In genomic region chr9:133146746-133147411, GRCh38 we compare ENCODE assay signal across 8 cellular contexts. TPM values are rescaled to one million over a fixed set of nuclear protein-coding genes. Genes with fewer than 3 reads are reported as not detected.
A peak's percentile ranks its signal among the peaks of the same experiment; 100 is the strongest.
DNase-seq lines count a peak whose midpoint lies in the region; ATAC-seq, FAIRE-seq and TF ChIP-seq lines count a peak whose summit lies in the region.

No MANE protein-coding gene starts in this region.

- DNase-seq in HepG2 (ENCODE audit: low spot score): no peak
- DNase-seq in right lobe of liver: no peak
- no peak for DNase-seq in astrocyte (ENCODE audit: low read depth)
- DNase-seq in naive B cell: no peak
- DNase-seq in amygdala (lab: John Stamatoyannopoulos, UW): no peak
- no peak for DNase-seq in LoVo (ENCODE audit: low spot score)
- no peak for DNase-seq in NCI-H524 treated with DMSO at 0.1 percent for 48 hours (lab: John Stamatoyannopoulos, UW)

- intact Hi-C loops in HepG2 (cut with micrococcal nuclease; ENCODE audit: unreplicated experiment) (loop anchor here (5.0 kb wide), 2 partner anchors 105 to 120 kb away; no protein-coding TSS in a partner anchor), right lobe of liver (cut with DNase I) (loop anchor here in 1 of 2 donors (5.0 kb wide), 1 partner anchor 105 kb away; no protein-coding TSS in a partner anchor)

- H3K4me3 ChIP-seq in HepG2 (replicated peaks in 1 of 3; ENCODE audit: insufficient read depth in 1 of 3, low read depth in 2 of 3, low read length in 3 of 3): peak overlapping the region in 1 of 3 experiments; percentile 88; a peak in 1 of 6 replicates
- no peak overlapping the region for H3K4me3 ChIP-seq in right lobe of liver
- no peak overlapping the region for H3K4me3 ChIP-seq in astrocyte (ENCODE audit: insufficient read depth, low read depth, low read length)

- H4K20me1 ChIP-seq in HepG2 (ENCODE audit: insufficient read depth, low read length): peaks cover 10% of the 10 kb centered on the region; the same call in 1 of the 2 replicates
- H4K20me1 ChIP-seq in astrocyte (ENCODE audit: insufficient read depth, low read length): peaks cover 57% of the 10 kb centered on the region

- H3K36me3 Mint-ChIP-seq in astrocyte (ENCODE audit: low read depth, unreplicated experiment) (peaks cover 2% of the 10 kb centered on the region), naive B cell (no peaks in the 10 kb centered on the region)

- in situ Hi-C loops in HepG2 (cut with HindIII; ENCODE audit: extremely low pct_ligation_motif_present, low pct_unique_long_range_greater_than_20kb): loop anchor here (5.0 to 10.0 kb wide), 2 partner anchors 40 to 102 kb away; no protein-coding TSS in a partner anchor

- FAIRE-seq in HepG2 (lab: Jason Lieb, UNC): no peak
- FAIRE-seq in astrocyte (lab: Jason Lieb, UNC): no peak

- TF ChIP-seq POLR2A in HepG2 (IDR thresholded peaks at IDR 0.05; ENCODE audit: insufficient read depth in 1 of 2, low read depth in 2 of 2, low read length in 2 of 2): no peak
- TF ChIP-seq POLR2A in right lobe of liver (IDR thresholded peaks at IDR 0.05): no peak

- TF ChIP-seq EP300 in HepG2 (IDR thresholded peaks at IDR 0.05; ENCODE audit: low read depth in 2 of 2, low read length in 2 of 2) (no peak), HepG2 (CRISPR knock-in tag; IDR thresholded peaks at IDR 0.05; ENCODE audit: borderline replicate concordance) (no peak)

- H3K4me3 Mint-ChIP-seq in astrocyte (ENCODE audit: unreplicated experiment) (peak overlapping the region; percentile 96), naive B cell (peak overlapping the region in 7 of 8 donors; percentile 79 to 93 (median 88))

- ATAC-seq in HepG2 (no peak), right lobe of liver (no peak), naive B cell (ENCODE audit: low read depth in 2 of 2) (no peak), GM21381 (IDR thresholded peaks at IDR 0.05; ENCODE audit: unreplicated experiment) (no peak)

- H3K79me2 ChIP-seq in HepG2 (ENCODE audit: insufficient read depth, low read length): peaks cover 5% of the 10 kb centered on the region
- H3K79me2 ChIP-seq in astrocyte (ENCODE audit: insufficient read depth, low read length): peaks cover 44% of the 10 kb centered on the region

- H3K27ac ChIP-seq in HepG2 (ENCODE audit: extremely low read length, insufficient read depth, low read length) (no peak overlapping the region), right lobe of liver (no peak overlapping the region), astrocyte (ENCODE audit: low read depth, low read length) (no peak overlapping the region)

- CTCF ChIA-PET in HepG2 (lab: Yijun Ruan, JAX; ENCODE audit: low intra/inter-chr PET ratio, low total read pairs): interaction anchor here (5.7 kb wide), 1 partner anchor 43 kb away, joined by 70 read pairs; no protein-coding TSS in a partner anchor

- H3K9ac ChIP-seq in HepG2 (ENCODE audit: insufficient read depth, low read depth, low read length): no peak overlapping the region
- no peak overlapping the region for H3K9ac ChIP-seq in astrocyte (ENCODE audit: low read length)

- H3K9me3 ChIP-seq in HepG2 (ENCODE audit: low read length): no peaks in the 10 kb centered on the region
- H3K9me3 ChIP-seq in right lobe of liver: no peaks in the 10 kb centered on the region
- no peaks in the 10 kb centered on the region for H3K9me3 ChIP-seq in astrocyte (ENCODE audit: insufficient read depth, low read depth, low read length)

- H3K27me3 Mint-ChIP-seq in astrocyte (ENCODE audit: low read depth, unreplicated experiment) (no peaks in the 10 kb centered on the region), naive B cell (no peaks in the 10 kb centered on the region)

- H2AFZ ChIP-seq in HepG2 (ENCODE audit: low read length): no peak overlapping the region
- no peak overlapping the region for H2AFZ ChIP-seq in astrocyte (ENCODE audit: low read depth, low read length)

- WGBS in HepG2 (ENCODE audit: low lambda C conversion rate): 69% methylated on average over 7 of the region's 7 CpGs
- 59% methylated on average over 5 of the region's 7 CpGs for WGBS in right lobe of liver (ENCODE audit: insufficient coverage, low coverage, low lambda C conversion rate, missing lambda C conversion rate)

- peaks cover 21% of the 10 kb centered on the region for H3K4me1 Mint-ChIP-seq in astrocyte (ENCODE audit: low read depth, unreplicated experiment)
- H3K4me1 Mint-ChIP-seq in naive B cell: peaks cover 42 to 57% (median 48%) of the 10 kb centered on the region in 3 donors

- no peaks in the 10 kb centered on the region for H3K9me3 Mint-ChIP-seq in astrocyte (ENCODE audit: unreplicated experiment)
- H3K9me3 Mint-ChIP-seq in naive B cell: no peaks in the 10 kb centered on the region

- H3K27ac Mint-ChIP-seq in astrocyte (ENCODE audit: unreplicated experiment): no peak overlapping the region
- peak overlapping the region; percentile 94 to 98 (median 98) for H3K27ac Mint-ChIP-seq in naive B cell

- H3K4me2 ChIP-seq in HepG2 (ENCODE audit: low read depth, low read length) (peak overlapping the region; percentile 100; the same call in 1 of the 2 replicates), astrocyte (ENCODE audit: low read length) (peak overlapping the region; percentile 98)

- BruUV-seq in HepG2 (replicated peaks; lab: Mats Ljungman, UMichigan): no TSS peak

- H3K27me3 ChIP-seq in HepG2 (ENCODE audit: control insufficient read depth in 1 of 2, insufficient read depth in 2 of 2, low read length in 2 of 2): no peaks in the 10 kb centered on the region; a peak in 1 of 5 replicates
- H3K27me3 ChIP-seq in right lobe of liver: no peaks in the 10 kb centered on the region
- H3K27me3 ChIP-seq in astrocyte (ENCODE audit: insufficient read depth, low read length): no peaks in the 10 kb centered on the region

- TF ChIP-seq CTCF in HepG2 (CRISPR knock-in tag; IDR thresholded peaks at IDR 0.05) (no peak), right lobe of liver (IDR thresholded peaks at IDR 0.05) (no peak), astrocyte (IDR thresholded peaks at IDR 0.05; ENCODE audit: insufficient read depth, low read depth, low read length) (no peak)

- POLR2A ChIA-PET in HepG2 (lab: Yijun Ruan, JAX): no interaction called here

- H3K36me3 ChIP-seq in HepG2 (replicated peaks in 1 of 2; ENCODE audit: control insufficient read depth in 1 of 2, insufficient read depth in 2 of 2, low read length in 2 of 2) (no peaks in the 10 kb centered on the region), right lobe of liver (no peaks in the 10 kb centered on the region), astrocyte (ENCODE audit: insufficient read depth, low read length) (no peaks in the 10 kb centered on the region)

- TF ChIP-seq RAD21 in HepG2 (CRISPR knock-in tag; IDR thresholded peaks at IDR 0.05): no peak

- H3K4me1 ChIP-seq in HepG2 (ENCODE audit: insufficient read depth, low read length) (peaks cover 59% of the 10 kb centered on the region), right lobe of liver (peaks cover 0 to 20% (median 8%) of the 10 kb centered on the region in 4 donors), astrocyte (ENCODE audit: insufficient read depth, low read length) (peaks cover 24% of the 10 kb centered on the region)

RNA-seq across cellular contexts. Expression of gene GBGT1, which starts 16.8 kb away (rescaled TPM):
- total RNA-seq in HepG2 (2016; rRNA removed; fragmentation: Illumina TruSeq; extraction: Trizol): not detected in 2 replicates
- total RNA-seq in HepG2 (2016; cell fraction: cytosol; rRNA removed; fragmentation: Illumina TruSeq; extraction: Trizol; ENCODE audit: low read depth): 0.10 TPM in 1 of 2 replicates, not detected in the other
- not detected in 2 replicates for total RNA-seq in HepG2 (2016; cell fraction: insoluble cytoplasmic fraction; rRNA removed; fragmentation: Illumina TruSeq; extraction: Trizol)
- not detected in 2 replicates for total RNA-seq in HepG2 (2016; cell fraction: membrane; rRNA removed; fragmentation: Illumina TruSeq; extraction: Trizol)
- not detected in 2 replicates for total RNA-seq in HepG2 (2016; cell fraction: nucleus; rRNA removed; fragmentation: Illumina TruSeq; extraction: Trizol)
- not detected in 2 replicates for polyA plus RNA-seq in HepG2 (2011; rRNA removed)
- not detected in 2 replicates for polyA plus RNA-seq in HepG2 (2011; cell fraction: cytosol; rRNA removed)
- polyA plus RNA-seq in HepG2 (2011; cell fraction: nucleus; rRNA removed): not detected in 2 replicates
- not detected in 2 replicates for polyA plus RNA-seq in HepG2 (2012)
- polyA plus RNA-seq in HepG2 (2016; cell fraction: cytosol; fragmentation: Illumina TruSeq; extraction: Trizol; ENCODE audit: low read depth): not detected in 2 replicates
- not detected in 2 replicates for polyA plus RNA-seq in HepG2 (2016; cell fraction: insoluble cytoplasmic fraction; fragmentation: Illumina TruSeq; extraction: Trizol; ENCODE audit: low read depth)
- not detected in 2 replicates for polyA plus RNA-seq in HepG2 (2016; cell fraction: membrane; fragmentation: Illumina TruSeq; extraction: Trizol; ENCODE audit: low read depth)
- not detected in 2 replicates for polyA plus RNA-seq in HepG2 (2016; cell fraction: nucleus; fragmentation: Illumina TruSeq; extraction: Trizol; ENCODE audit: insufficient read depth, low read depth)
- polyA minus RNA-seq in HepG2 (2011; rRNA and poly(A)+ RNA removed; ENCODE audit: low replicate concordance): not detected in 2 replicates
- not detected in 2 replicates for polyA minus RNA-seq in HepG2 (2011; cell fraction: cytosol; rRNA and poly(A)+ RNA removed)
- polyA minus RNA-seq in HepG2 (2011; cell fraction: nucleus; rRNA and poly(A)+ RNA removed): not detected in 2 replicates
- total RNA-seq in right lobe of liver: 1 to 10 TPM in 5 of 6 experiments, under 1 TPM in 1; 0.68 to 3.7 (median 1.9) TPM
- total RNA-seq in astrocyte: 8.4 and 8.5 TPM in 2 replicates
- 1 to 10 TPM in 5 of 6 donors, under 1 TPM in 1; 0.96 to 4.0 (median 2.4) TPM for polyA plus RNA-seq in naive B cell (ENCODE audit: low read depth in 6 of 6)

RNA-seq across cellular contexts. Expression of gene RALGDS, which starts 25.8 kb away (rescaled TPM):
- 8.8 and 12.9 TPM in 2 replicates for total RNA-seq in HepG2 (2016; rRNA removed; fragmentation: Illumina TruSeq; extraction: Trizol)
- 4.2 and 5.7 TPM in 2 replicates for total RNA-seq in HepG2 (2016; cell fraction: cytosol; rRNA removed; fragmentation: Illumina TruSeq; extraction: Trizol; ENCODE audit: low read depth)
- total RNA-seq in HepG2 (2016; cell fraction: insoluble cytoplasmic fraction; rRNA removed; fragmentation: Illumina TruSeq; extraction: Trizol): 7.3 and 12.1 TPM in 2 replicates
- total RNA-seq in HepG2 (2016; cell fraction: membrane; rRNA removed; fragmentation: Illumina TruSeq; extraction: Trizol): 15.5 and 15.7 TPM in 2 replicates
- total RNA-seq in HepG2 (2016; cell fraction: nucleus; rRNA removed; fragmentation: Illumina TruSeq; extraction: Trizol): 10.4 and 11.0 TPM in 2 replicates
- 25.5 and 28.8 TPM in 2 replicates for polyA plus RNA-seq in HepG2 (2011; rRNA removed)
- polyA plus RNA-seq in HepG2 (2011; cell fraction: cytosol; rRNA removed): 14.9 and 17.8 TPM in 2 replicates
- 104 and 131 TPM in 2 replicates for polyA plus RNA-seq in HepG2 (2011; cell fraction: nucleus; rRNA removed)
- 12.0 and 15.7 TPM in 2 replicates for polyA plus RNA-seq in HepG2 (2012)
- polyA plus RNA-seq in HepG2 (2016; cell fraction: cytosol; fragmentation: Illumina TruSeq; extraction: Trizol; ENCODE audit: low read depth): 4.1 and 4.2 TPM in 2 replicates
- 8.9 and 12.0 TPM in 2 replicates for polyA plus RNA-seq in HepG2 (2016; cell fraction: insoluble cytoplasmic fraction; fragmentation: Illumina TruSeq; extraction: Trizol; ENCODE audit: low read depth)
- polyA plus RNA-seq in HepG2 (2016; cell fraction: membrane; fragmentation: Illumina TruSeq; extraction: Trizol; ENCODE audit: low read depth): 11.6 and 12.4 TPM in 2 replicates
- 28.7 and 31.3 TPM in 2 replicates for polyA plus RNA-seq in HepG2 (2016; cell fraction: nucleus; fragmentation: Illumina TruSeq; extraction: Trizol; ENCODE audit: insufficient read depth, low read depth)
- polyA minus RNA-seq in HepG2 (2011; rRNA and poly(A)+ RNA removed; ENCODE audit: low replicate concordance): 20.8 and 24.6 TPM in 2 replicates
- 4.8 and 5.6 TPM in 2 replicates for polyA minus RNA-seq in HepG2 (2011; cell fraction: cytosol; rRNA and poly(A)+ RNA removed)
- 17.0 and 17.4 TPM in 2 replicates for polyA minus RNA-seq in HepG2 (2011; cell fraction: nucleus; rRNA and poly(A)+ RNA removed)
- total RNA-seq in right lobe of liver: 10 to 100 TPM in 1 of 6 experiments, 1 to 10 TPM in 5; 4.3 to 19.8 (median 5.7) TPM
- 41.2 and 46.6 TPM in 2 replicates for total RNA-seq in astrocyte
- polyA plus RNA-seq in naive B cell (ENCODE audit: low read depth in 6 of 6): 10 to 100 TPM in 2 of 6 donors, 1 to 10 TPM in 4; 5.5 to 17.5 (median 8.7) TPM
